7 cellular contexts compared by ENCODE assay signal in the genomic region with DNA sequence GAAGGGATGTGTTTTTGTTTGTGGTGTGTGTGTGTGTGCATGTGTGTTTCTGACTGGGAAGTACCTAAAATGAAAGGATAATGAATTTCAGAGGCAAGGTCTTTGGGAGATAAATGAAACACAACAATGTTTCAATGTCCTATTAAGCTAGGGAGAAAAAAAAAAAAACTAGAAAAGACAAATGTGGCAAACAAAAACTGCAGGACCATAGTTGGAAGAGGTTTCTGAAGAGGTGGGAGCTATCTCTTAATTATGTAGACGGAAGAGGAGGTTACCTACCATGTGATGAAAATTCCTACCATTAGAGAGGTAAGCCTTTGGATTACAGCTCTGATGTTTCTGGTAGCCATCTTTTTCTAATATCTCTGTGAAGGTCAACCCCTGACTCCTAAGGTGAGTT.
"Had no signal": no experiment of that assay in that cellular context is flagged by ENCODE, and none has a peak within 500 bp of the region (broad histone marks: within the 10 kb centered on the region; RNA-seq: fewer than 3 reads in every experiment).

TSS of gene TRPC5OS (plus strand) at position 301 of the 400 bp plus-strand sequence. CDS start 25,669 bp downstream, outside the sequence.

- DNase-seq: GM23248, GOT3, H7, HFFc6, IMR-90 had no signal

- H3K4me3 ChIP-seq: GM23248, HAP-1 had no signal

- H3K36me3 ChIP-seq: HAP-1 had no signal

- H3K27ac ChIP-seq: GM23248 had no signal

- FAIRE-seq: HTR-8/SVneo had no signal
